ENCODE assay signal across 36 cellular contexts in genomic region chr15:98330258-98330657, GRCh38.
"Had no signal": no experiment of that assay in that cellular context is flagged by ENCODE, and none has a peak within 500 bp of the region (broad histone marks: within the 10 kb centered on the region; RNA-seq: fewer than 3 reads in every experiment).

No MANE protein-coding gene starts in this region.

- H3K4me1 Mint-ChIP-seq: activated CD4-positive, alpha-beta T cell treated with anti-CD3 and anti-CD28 coated beads for 36 hours; activated CD4-positive, alpha-beta T cell treated with anti-CD3 and anti-CD28 coated beads, Interleukin-2, amount 10 ng/mL, durations not matched to agents 24 days and 14 days; activated CD8-positive, alpha-beta memory T cell treated with anti-CD3 and anti-CD28 coated beads, Interleukin-2, amount 10 ng/mL, durations not matched to agents 7 days and 5 days; activated naive CD4-positive, alpha-beta T cell treated with anti-CD3 and anti-CD28 coated beads, Interleukin-2, amount 50 U/mL, for 24 hours; activated naive CD8-positive, alpha-beta T cell treated with anti-CD3 and anti-CD28 coated beads for 36 hours; activated naive CD8-positive, alpha-beta T cell treated with anti-CD3 and anti-CD28 coated beads, Interleukin-2, amount 50 U/mL, for 24 hours; T-helper 17 cell had no signal

- H3K9me3 ChIP-seq: adrenal gland, body of pancreas, esophagus muscularis mucosa, gastrocnemius medialis, heart left ventricle had no signal

- H3K9me3 Mint-ChIP-seq: activated CD4-positive, alpha-beta T cell treated with anti-CD3 and anti-CD28 coated beads, Interleukin-2, amount 10 ng/mL, durations not matched to agents 24 days and 14 days; activated naive CD4-positive, alpha-beta T cell treated with anti-CD3 and anti-CD28 coated beads for 36 hours; activated naive CD4-positive, alpha-beta T cell treated with anti-CD3 and anti-CD28 coated beads, Interleukin-2, amount 50 U/mL, for 24 hours; activated T-helper 1 cell treated with anti-CD3 and anti-CD28 coated beads, Interleukin-12 subunit alpha, Interleukin-12 subunit beta, Interleukin-2, Interleukin-4 antibody, amounts not matched to agents 30 ng/mL and 10 ng/mL and 1 ng/mL, durations not matched to agents 14 hours and 24 hours and 36 hours; activated T-helper 2 cell treated with anti-CD3 and anti-CD28 coated beads, Interferon-gamma antibody, Interleukin-2, Interleukin-4, amounts not matched to agents 10 μg/mL and 5 μg/mL and 100 μg/mL, durations not matched to agents 14 hours and 24 hours and 36 hours; T-helper 2 cell treated with Interferon-gamma antibody and Interleukin-4, amounts not matched to agents 5 μg/mL and 100 μg/mL, for 36 hours had no signal

- ATAC-seq: activated CD4-positive, alpha-beta T cell treated with anti-CD3 and anti-CD28 coated beads for 36 hours; activated CD8-positive, alpha-beta memory T cell treated with anti-CD3 and anti-CD28 coated beads, Interleukin-2, amount 10 ng/mL, durations not matched to agents 7 days and 5 days; activated CD8-positive, alpha-beta T cell treated with anti-CD3 and anti-CD28 coated beads, Interleukin-2, amount 10 ng/mL, durations not matched to agents 7 days and 5 days; activated naive CD8-positive, alpha-beta T cell treated with anti-CD3 and anti-CD28 coated beads, Interleukin-2, amount 50 U/mL, for 24 hours; body of pancreas; effector memory CD8-positive, alpha-beta T cell; foreskin keratinocyte; gastrocnemius medialis; heart left ventricle; T-helper 17 cell had no signal

- H3K4me1 ChIP-seq: adrenal gland, body of pancreas, esophagus muscularis mucosa, foreskin keratinocyte, gastrocnemius medialis, heart left ventricle had no signal

- DNase-seq: activated CD4-positive, alpha-beta memory T cell treated with anti-CD3 and anti-CD28 coated beads for 36 hours; activated CD4-positive, alpha-beta T cell treated with anti-CD3 and anti-CD28 coated beads for 36 hours; activated CD4-positive, alpha-beta T cell treated with anti-CD3 and anti-CD28 coated beads, Interleukin-2, amount 10 ng/mL, durations not matched to agents 24 days and 14 days; activated CD4-positive, CD25-positive, alpha-beta regulatory T cell; activated CD4-positive, CD25-positive, alpha-beta regulatory T cell treated with anti-CD3 and anti-CD28 coated beads, Interleukin-2, amount 50 U/mL, for 72 hours; activated CD8-positive, alpha-beta memory T cell treated with anti-CD3 and anti-CD28 coated beads, Interleukin-2, amount 10 ng/mL, durations not matched to agents 7 days and 5 days; activated CD8-positive, alpha-beta memory T cell treated with anti-CD3 and anti-CD28 coated beads, Interleukin-2, amount 50 U/mL, for 4 hours; activated CD8-positive, alpha-beta T cell treated with anti-CD3 and anti-CD28 coated beads, Interleukin-2, amount 10 ng/mL, durations not matched to agents 7 days and 5 days; activated effector memory CD4-positive, alpha-beta T cell treated with anti-CD3 and anti-CD28 coated beads, Interleukin-2, amount 50 U/mL, for 16 hours; activated naive CD4-positive, alpha-beta T cell treated with anti-CD3 and anti-CD28 coated beads for 36 hours; activated naive CD8-positive, alpha-beta T cell treated with anti-CD3 and anti-CD28 coated beads for 36 hours; activated naive CD8-positive, alpha-beta T cell treated with anti-CD3 and anti-CD28 coated beads, Interleukin-2, amount 50 U/mL, for 24 hours; activated T-cell treated with anti-CD3 and anti-CD28 coated beads, Interleukin-2, amount 50 U/mL, for 1 hour; activated T-cell treated with anti-CD3 and anti-CD28 coated beads, Interleukin-2, amount 50 U/mL, for 48 hours; adrenal gland; amygdala; aorta; body of pancreas; caudate nucleus; cortex of kidney; dermis blood vessel endothelial cell; effector CD4-positive, alpha-beta T cell; effector memory CD8-positive, alpha-beta T cell; erythroblast; foreskin keratinocyte; gastrocnemius medialis; glutamatergic neuron; heart left ventricle; T-helper 17 cell; T1000; WERI-Rb-1 had no signal

- H3K27me3 Mint-ChIP-seq: activated CD4-positive, alpha-beta memory T cell treated with anti-CD3 and anti-CD28 coated beads for 36 hours; activated CD8-positive, alpha-beta memory T cell treated with anti-CD3 and anti-CD28 coated beads, Interleukin-2, amount 10 ng/mL, durations not matched to agents 7 days and 5 days had no signal

- H3K4me3 ChIP-seq: adrenal gland, body of pancreas, esophagus muscularis mucosa, gastrocnemius medialis, heart left ventricle had no signal

- H3K27ac Mint-ChIP-seq: activated CD4-positive, alpha-beta memory T cell treated with anti-CD3 and anti-CD28 coated beads for 36 hours; activated CD4-positive, alpha-beta T cell treated with anti-CD3 and anti-CD28 coated beads for 36 hours; activated CD4-positive, alpha-beta T cell treated with anti-CD3 and anti-CD28 coated beads, Interleukin-2, amount 10 ng/mL, durations not matched to agents 24 days and 14 days; activated CD8-positive, alpha-beta memory T cell treated with anti-CD3 and anti-CD28 coated beads, Interleukin-2, amount 10 ng/mL, durations not matched to agents 7 days and 5 days; activated CD8-positive, alpha-beta T cell treated with anti-CD3 and anti-CD28 coated beads, Interleukin-2, amount 10 ng/mL, durations not matched to agents 7 days and 5 days; activated naive CD4-positive, alpha-beta T cell treated with anti-CD3 and anti-CD28 coated beads for 36 hours; activated naive CD4-positive, alpha-beta T cell treated with anti-CD3 and anti-CD28 coated beads, Interleukin-2, amount 50 U/mL, for 24 hours; activated naive CD8-positive, alpha-beta T cell treated with anti-CD3 and anti-CD28 coated beads for 36 hours; activated naive CD8-positive, alpha-beta T cell treated with anti-CD3 and anti-CD28 coated beads, Interleukin-2, amount 50 U/mL, for 24 hours; activated T-helper 1 cell treated with anti-CD3 and anti-CD28 coated beads, Interleukin-12 subunit alpha, Interleukin-12 subunit beta, Interleukin-2, Interleukin-4 antibody, amounts not matched to agents 30 ng/mL and 10 ng/mL and 1 ng/mL, durations not matched to agents 14 hours and 24 hours and 36 hours; activated T-helper 2 cell treated with anti-CD3 and anti-CD28 coated beads, Interferon-gamma antibody, Interleukin-2, Interleukin-4, amounts not matched to agents 10 μg/mL and 5 μg/mL and 100 μg/mL, durations not matched to agents 14 hours and 24 hours and 36 hours; effector memory CD8-positive, alpha-beta T cell; T-helper 17 cell; T-helper 2 cell treated with Interferon-gamma antibody and Interleukin-4, amounts not matched to agents 5 μg/mL and 100 μg/mL, for 36 hours had no signal

- H3K36me3 ChIP-seq: adrenal gland, esophagus muscularis mucosa, gastrocnemius medialis, heart left ventricle, WERI-Rb-1 had no signal

- H3K27ac ChIP-seq: adrenal gland, body of pancreas, esophagus muscularis mucosa, foreskin keratinocyte, gastrocnemius medialis, heart left ventricle, WERI-Rb-1 had no signal

- H3K4me3 Mint-ChIP-seq: activated CD4-positive, alpha-beta memory T cell treated with anti-CD3 and anti-CD28 coated beads for 36 hours; activated CD4-positive, alpha-beta T cell treated with anti-CD3 and anti-CD28 coated beads for 36 hours; activated CD4-positive, alpha-beta T cell treated with anti-CD3 and anti-CD28 coated beads, Interleukin-2, amount 10 ng/mL, durations not matched to agents 24 days and 14 days; activated CD8-positive, alpha-beta memory T cell treated with anti-CD3 and anti-CD28 coated beads, Interleukin-2, amount 10 ng/mL, durations not matched to agents 7 days and 5 days; activated CD8-positive, alpha-beta T cell treated with anti-CD3 and anti-CD28 coated beads, Interleukin-2, amount 10 ng/mL, durations not matched to agents 7 days and 5 days; activated naive CD4-positive, alpha-beta T cell treated with anti-CD3 and anti-CD28 coated beads for 36 hours; activated naive CD4-positive, alpha-beta T cell treated with anti-CD3 and anti-CD28 coated beads, Interleukin-2, amount 50 U/mL, for 24 hours; activated naive CD8-positive, alpha-beta T cell treated with anti-CD3 and anti-CD28 coated beads for 36 hours; activated naive CD8-positive, alpha-beta T cell treated with anti-CD3 and anti-CD28 coated beads, Interleukin-2, amount 50 U/mL, for 24 hours; activated T-helper 1 cell treated with anti-CD3 and anti-CD28 coated beads, Interleukin-12 subunit alpha, Interleukin-12 subunit beta, Interleukin-2, Interleukin-4 antibody, amounts not matched to agents 30 ng/mL and 10 ng/mL and 1 ng/mL, durations not matched to agents 14 hours and 24 hours and 36 hours; effector memory CD8-positive, alpha-beta T cell; T-helper 17 cell; T-helper 2 cell treated with Interferon-gamma antibody and Interleukin-4, amounts not matched to agents 5 μg/mL and 100 μg/mL, for 36 hours had no signal

- H3K36me3 Mint-ChIP-seq: activated CD4-positive, alpha-beta memory T cell treated with anti-CD3 and anti-CD28 coated beads for 36 hours; activated CD8-positive, alpha-beta memory T cell treated with anti-CD3 and anti-CD28 coated beads, Interleukin-2, amount 10 ng/mL, durations not matched to agents 7 days and 5 days; activated naive CD4-positive, alpha-beta T cell treated with anti-CD3 and anti-CD28 coated beads, Interleukin-2, amount 50 U/mL, for 24 hours; activated naive CD8-positive, alpha-beta T cell treated with anti-CD3 and anti-CD28 coated beads for 36 hours had no signal

- H3K27me3 ChIP-seq: body of pancreas, esophagus muscularis mucosa, foreskin keratinocyte, gastrocnemius medialis had no signal
